ENCODE assay signal across 13 cellular contexts in the genomic region with DNA sequence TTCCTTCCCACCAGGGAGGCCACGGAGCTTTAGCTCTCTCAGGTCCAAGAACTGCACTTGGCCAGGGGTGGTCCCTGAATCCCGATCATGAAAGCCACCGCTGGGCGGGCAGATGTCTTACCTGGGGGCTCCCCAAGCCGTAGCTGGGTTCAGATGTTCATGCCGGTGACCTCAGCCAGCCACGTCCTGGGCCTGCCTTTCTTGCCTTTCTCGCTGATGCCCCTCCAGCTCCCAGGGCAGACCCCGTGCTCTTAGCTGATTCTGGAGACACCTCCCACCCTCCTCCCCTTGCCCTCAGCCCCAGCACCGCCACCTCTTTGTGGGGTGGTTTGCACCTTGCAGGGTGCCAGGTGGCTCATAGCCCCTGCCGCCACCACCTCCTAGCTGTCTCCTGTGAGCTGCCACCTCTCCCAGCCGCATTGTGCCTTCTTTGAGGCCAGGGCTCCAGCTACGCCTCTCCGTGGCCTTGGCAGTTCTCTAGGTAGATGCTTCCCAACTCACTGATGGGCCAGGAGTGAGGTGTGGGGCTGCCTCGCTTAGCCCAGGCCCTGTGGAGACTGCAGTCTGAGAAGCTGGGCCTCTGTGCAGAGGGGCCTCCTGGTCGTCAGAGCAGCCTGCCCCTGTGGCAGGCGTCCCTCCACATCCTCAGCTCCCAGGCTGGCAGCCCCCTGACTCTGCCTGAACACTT.
"Had no signal": no experiment of that assay in that cellular context is flagged by ENCODE, and none has a peak within 500 bp of the region (broad histone marks: within the 10 kb centered on the region; RNA-seq: fewer than 3 reads in every experiment).

No MANE protein-coding gene starts in this region.

- ATAC-seq: activated T-helper 17 cell treated with anti-CD3 and anti-CD28 coated beads, Interleukin-2, amount 50 U/mL, for 72 hours had no signal

- H3K9me3 ChIP-seq: esophagus muscularis mucosa, testis had no signal

- DNase-seq: activated CD4-positive, alpha-beta T cell treated with anti-CD3 and anti-CD28 coated beads for 4 hours; amniotic stem cell; central memory CD4-positive, alpha-beta T cell; hypothalamus; SHP77 treated with DMSO at 0.1 percent for 48 hours; testis had no signal

- H3K4me3 Mint-ChIP-seq: activated naive CD4-positive, alpha-beta T cell treated with anti-CD3 and anti-CD28 coated beads, Interleukin-2, amount 50 U/mL, for 24 hours; activated T-helper 17 cell treated with anti-CD3 and anti-CD28 coated beads, Interleukin-2, amount 50 U/mL, for 72 hours; stimulated activated naive CD8-positive, alpha-beta T cell treated with anti-CD3 and anti-CD28 coated beads, Interleukin-15, Interleukin-2, amounts not matched to agents 100 ng/mL and 50 ng/mL, for 24 hours had no signal

- H3K27me3 Mint-ChIP-seq: activated naive CD4-positive, alpha-beta T cell treated with anti-CD3 and anti-CD28 coated beads, Interleukin-2, amount 50 U/mL, for 24 hours; stimulated activated naive CD8-positive, alpha-beta T cell treated with anti-CD3 and anti-CD28 coated beads, Interleukin-15, Interleukin-2, amounts not matched to agents 100 ng/mL and 50 ng/mL, for 24 hours had no signal

- H3K27me3 ChIP-seq: testis had no signal

- H3K27ac Mint-ChIP-seq: activated naive CD4-positive, alpha-beta T cell treated with anti-CD3 and anti-CD28 coated beads, Interleukin-2, amount 50 U/mL, for 24 hours; activated T-helper 17 cell treated with anti-CD3 and anti-CD28 coated beads, Interleukin-2, amount 50 U/mL, for 72 hours; stimulated activated naive CD8-positive, alpha-beta T cell treated with anti-CD3 and anti-CD28 coated beads, Interleukin-15, Interleukin-2, amounts not matched to agents 100 ng/mL and 50 ng/mL, for 24 hours had no signal

- H3K9me3 Mint-ChIP-seq: activated naive CD4-positive, alpha-beta T cell treated with anti-CD3 and anti-CD28 coated beads, Interleukin-2, amount 50 U/mL, for 24 hours; activated T-helper 17 cell treated with anti-CD3 and anti-CD28 coated beads, Interleukin-2, amount 50 U/mL, for 72 hours; stimulated activated naive CD8-positive, alpha-beta T cell treated with anti-CD3 and anti-CD28 coated beads, Interleukin-15, Interleukin-2, amounts not matched to agents 100 ng/mL and 50 ng/mL, for 24 hours had no signal

- H3K27ac ChIP-seq: coronary artery, esophagus muscularis mucosa, parathyroid adenoma, skin epidermis, testis had no signal

- H3K36me3 Mint-ChIP-seq: activated naive CD4-positive, alpha-beta T cell treated with anti-CD3 and anti-CD28 coated beads, Interleukin-2, amount 50 U/mL, for 24 hours had no signal

- H3K4me1 Mint-ChIP-seq: activated naive CD4-positive, alpha-beta T cell treated with anti-CD3 and anti-CD28 coated beads, Interleukin-2, amount 50 U/mL, for 24 hours; activated T-helper 17 cell treated with anti-CD3 and anti-CD28 coated beads, Interleukin-2, amount 50 U/mL, for 72 hours had no signal

- H3K4me1 ChIP-seq: esophagus muscularis mucosa, parathyroid adenoma, testis had no signal

- H3K4me3 ChIP-seq: coronary artery, esophagus muscularis mucosa, skin epidermis, testis had no signal

- H3K36me3 ChIP-seq: esophagus muscularis mucosa had no signal
